In the genomic region with DNA sequence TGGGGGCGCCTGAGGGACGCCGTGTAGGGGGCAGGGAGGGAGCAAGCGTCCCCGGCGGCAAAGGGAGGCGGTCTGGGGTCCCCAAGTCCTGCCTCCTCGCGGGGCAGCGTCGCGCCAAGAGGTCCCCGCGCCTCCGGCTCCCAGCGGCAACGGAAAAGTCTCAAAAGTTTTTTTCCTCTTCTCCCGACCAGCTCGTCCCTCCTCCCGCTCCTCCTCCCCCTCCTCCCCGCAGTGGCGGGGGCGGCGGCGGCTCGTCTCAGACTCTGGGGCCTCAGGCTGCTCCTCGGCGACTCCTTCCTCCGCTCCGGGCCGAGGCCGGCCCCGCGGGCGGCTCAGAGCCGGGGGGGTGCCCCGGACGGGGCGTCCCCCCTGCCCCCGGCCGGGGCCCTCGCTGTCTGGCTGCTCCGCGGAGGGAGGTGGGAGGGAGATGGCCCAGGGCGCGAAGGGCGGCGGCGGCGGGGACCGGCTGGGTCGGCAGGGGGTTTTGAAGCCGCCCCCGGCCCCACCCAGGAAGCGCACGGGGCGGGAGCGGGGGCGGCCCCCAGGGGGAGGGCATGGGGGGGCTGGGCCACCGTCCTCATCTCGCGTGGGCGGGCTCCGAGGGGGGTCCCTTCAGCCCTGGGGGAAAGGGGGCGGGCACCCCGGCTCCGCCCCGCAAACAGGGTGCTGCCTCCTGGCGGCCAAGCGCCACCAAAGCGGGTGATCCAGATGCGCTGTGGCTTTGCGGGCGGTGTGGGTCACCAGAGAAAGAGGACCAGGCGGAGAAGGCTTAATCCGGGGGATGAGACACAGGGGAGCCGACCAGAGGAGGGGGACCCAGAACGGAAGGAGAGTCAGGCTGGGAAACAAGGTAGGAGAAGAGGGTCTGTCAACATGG, we compare ENCODE assay signal across 1 cellular context.
A peak's percentile ranks its signal among the peaks of the same experiment; 100 is the strongest.
TF ChIP-seq lines count a peak whose summit lies in the region.

A gene (minus strand): TSS at position 457 of the 877 bp plus-strand sequence. CDS start 878 bp downstream, outside the sequence.

TF ChIP-seq in K562, 482 proteins besides CTCF, POLR2A, EP300 and RAD21 (continued from another document and continues in another):
- no peak for TF ChIP-seq STAG1 (CRISPR knock-in tag; IDR thresholded peaks at IDR 0.05; ENCODE audit: borderline replicate concordance)
- peak; percentile 60 for TF ChIP-seq CREM (IDR thresholded peaks at IDR 0.05; ENCODE audit: low read depth)
- TF ChIP-seq, protein P1, sequence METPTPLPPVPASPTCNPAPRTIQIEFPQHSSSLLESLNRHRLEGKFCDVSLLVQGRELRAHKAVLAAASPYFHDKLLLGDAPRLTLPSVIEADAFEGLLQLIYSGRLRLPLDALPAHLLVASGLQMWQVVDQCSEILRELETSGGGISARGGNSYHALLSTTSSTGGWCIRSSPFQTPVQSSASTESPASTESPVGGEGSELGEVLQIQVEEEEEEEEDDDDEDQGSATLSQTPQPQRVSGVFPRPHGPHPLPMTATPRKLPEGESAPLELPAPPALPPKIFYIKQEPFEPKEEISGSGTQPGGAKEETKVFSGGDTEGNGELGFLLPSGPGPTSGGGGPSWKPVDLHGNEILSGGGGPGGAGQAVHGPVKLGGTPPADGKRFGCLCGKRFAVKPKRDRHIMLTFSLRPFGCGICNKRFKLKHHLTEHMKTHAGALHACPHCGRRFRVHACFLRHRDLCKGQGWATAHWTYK (CRISPR knock-in tag; IDR thresholded peaks at IDR 0.05): no peak
- TF ChIP-seq SREBF1 (IDR thresholded peaks at IDR 0.05; ENCODE audit: borderline replicate concordance, low read depth, low read length): no peak
- no peak for TF ChIP-seq MAFG (tag; conservative IDR thresholded peaks at IDR 0.05)
- TF ChIP-seq ZNF347 (CRISPR knock-in tag; IDR thresholded peaks at IDR 0.05; ENCODE audit: low read depth): no peak
- TF ChIP-seq SMC3 (conservative IDR thresholded peaks at IDR 0.05; ENCODE audit: insufficient read depth, low read depth, low read length): peak; percentile 60
- no peak for TF ChIP-seq ZNF583 (CRISPR knock-in tag; IDR thresholded peaks at IDR 0.05)
- TF ChIP-seq, protein P2, sequence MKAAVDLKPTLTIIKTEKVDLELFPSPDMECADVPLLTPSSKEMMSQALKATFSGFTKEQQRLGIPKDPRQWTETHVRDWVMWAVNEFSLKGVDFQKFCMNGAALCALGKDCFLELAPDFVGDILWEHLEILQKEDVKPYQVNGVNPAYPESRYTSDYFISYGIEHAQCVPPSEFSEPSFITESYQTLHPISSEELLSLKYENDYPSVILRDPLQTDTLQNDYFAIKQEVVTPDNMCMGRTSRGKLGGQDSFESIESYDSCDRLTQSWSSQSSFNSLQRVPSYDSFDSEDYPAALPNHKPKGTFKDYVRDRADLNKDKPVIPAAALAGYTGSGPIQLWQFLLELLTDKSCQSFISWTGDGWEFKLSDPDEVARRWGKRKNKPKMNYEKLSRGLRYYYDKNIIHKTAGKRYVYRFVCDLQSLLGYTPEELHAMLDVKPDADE (conservative IDR thresholded peaks at IDR 0.05; ENCODE audit: control insufficient read depth, low read depth, low read length): peak; percentile 30; the same call in 1 of the 2 replicates
- peak; percentile 88 for TF ChIP-seq HNRNPK (IDR thresholded peaks at IDR 0.05; ENCODE audit: low read depth, low read length, poor library complexity, severe bottlenecking)
- no peak for TF ChIP-seq MCM3 (IDR thresholded peaks at IDR 0.05)
- TF ChIP-seq TCF7L2 (IDR thresholded peaks at IDR 0.05; ENCODE audit: low read depth, low read length): no peak
- TF ChIP-seq FIP1L1 (IDR thresholded peaks at IDR 0.05; ENCODE audit: low read depth, low read length, poor library complexity, severe bottlenecking): peak; percentile 57
- peak; percentile 23; the same call in 1 of the 2 replicates for TF ChIP-seq ESRRA (IDR thresholded peaks at IDR 0.05; ENCODE audit: borderline replicate concordance, low read depth)
- TF ChIP-seq ZNF121 (CRISPR knock-in tag; conservative IDR thresholded peaks at IDR 0.05): no peak
- TF ChIP-seq, protein P3, sequence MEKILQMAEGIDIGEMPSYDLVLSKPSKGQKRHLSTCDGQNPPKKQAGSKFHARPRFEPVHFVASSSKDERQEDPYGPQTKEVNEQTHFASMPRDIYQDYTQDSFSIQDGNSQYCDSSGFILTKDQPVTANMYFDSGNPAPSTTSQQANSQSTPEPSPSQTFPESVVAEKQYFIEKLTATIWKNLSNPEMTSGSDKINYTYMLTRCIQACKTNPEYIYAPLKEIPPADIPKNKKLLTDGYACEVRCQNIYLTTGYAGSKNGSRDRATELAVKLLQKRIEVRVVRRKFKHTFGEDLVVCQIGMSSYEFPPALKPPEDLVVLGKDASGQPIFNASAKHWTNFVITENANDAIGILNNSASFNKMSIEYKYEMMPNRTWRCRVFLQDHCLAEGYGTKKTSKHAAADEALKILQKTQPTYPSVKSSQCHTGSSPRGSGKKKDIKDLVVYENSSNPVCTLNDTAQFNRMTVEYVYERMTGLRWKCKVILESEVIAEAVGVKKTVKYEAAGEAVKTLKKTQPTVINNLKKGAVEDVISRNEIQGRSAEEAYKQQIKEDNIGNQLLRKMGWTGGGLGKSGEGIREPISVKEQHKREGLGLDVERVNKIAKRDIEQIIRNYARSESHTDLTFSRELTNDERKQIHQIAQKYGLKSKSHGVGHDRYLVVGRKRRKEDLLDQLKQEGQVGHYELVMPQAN (IDR thresholded peaks at IDR 0.05; ENCODE audit: borderline replicate concordance): 0 out of 2 replicates have a peak, but pooled peaks have one; percentile 28
- TF ChIP-seq ZNF586 (CRISPR knock-in tag; conservative IDR thresholded peaks at IDR 0.05): no peak
- TF ChIP-seq HNRNPLL (IDR thresholded peaks at IDR 0.05; ENCODE audit: low read depth, low read length, poor library complexity, severe bottlenecking): peak; percentile 28
- TF ChIP-seq ZNF507 (tag; conservative IDR thresholded peaks at IDR 0.05): no peak
- peak; percentile 42; the same call in 1 of the 2 replicates for TF ChIP-seq RNF2 (IDR thresholded peaks at IDR 0.05)
- TF ChIP-seq, protein P4, sequence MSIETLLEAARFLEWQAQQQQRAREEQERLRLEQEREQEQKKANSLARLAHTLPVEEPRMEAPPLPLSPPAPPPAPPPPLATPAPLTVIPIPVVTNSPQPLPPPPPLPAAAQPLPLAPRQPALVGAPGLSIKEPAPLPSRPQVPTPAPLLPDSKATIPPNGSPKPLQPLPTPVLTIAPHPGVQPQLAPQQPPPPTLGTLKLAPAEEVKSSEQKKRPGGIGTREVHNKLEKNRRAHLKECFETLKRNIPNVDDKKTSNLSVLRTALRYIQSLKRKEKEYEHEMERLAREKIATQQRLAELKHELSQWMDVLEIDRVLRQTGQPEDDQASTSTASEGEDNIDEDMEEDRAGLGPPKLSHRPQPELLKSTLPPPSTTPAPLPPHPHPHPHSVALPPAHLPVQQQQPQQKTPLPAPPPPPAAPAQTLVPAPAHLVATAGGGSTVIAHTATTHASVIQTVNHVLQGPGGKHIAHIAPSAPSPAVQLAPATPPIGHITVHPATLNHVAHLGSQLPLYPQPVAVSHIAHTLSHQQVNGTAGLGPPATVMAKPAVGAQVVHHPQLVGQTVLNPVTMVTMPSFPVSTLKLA (conservative IDR thresholded peaks at IDR 0.05): peak; percentile 35 to 73; a peak in 3 of 4 replicates
- no peak; the same call in 1 of the 2 replicates for TF ChIP-seq CREB1 (IDR thresholded peaks at IDR 0.05)
- no peak; the same call in 1 of the 2 replicates for TF ChIP-seq CREB1 (CRISPR knock-in tag; IDR thresholded peaks at IDR 0.05)
- TF ChIP-seq ZKSCAN1 (IDR thresholded peaks at IDR 0.05; ENCODE audit: low read depth, low read length): 0 out of 2 replicates have a peak, but pooled peaks have one; percentile 3
- TF ChIP-seq, protein P5, sequence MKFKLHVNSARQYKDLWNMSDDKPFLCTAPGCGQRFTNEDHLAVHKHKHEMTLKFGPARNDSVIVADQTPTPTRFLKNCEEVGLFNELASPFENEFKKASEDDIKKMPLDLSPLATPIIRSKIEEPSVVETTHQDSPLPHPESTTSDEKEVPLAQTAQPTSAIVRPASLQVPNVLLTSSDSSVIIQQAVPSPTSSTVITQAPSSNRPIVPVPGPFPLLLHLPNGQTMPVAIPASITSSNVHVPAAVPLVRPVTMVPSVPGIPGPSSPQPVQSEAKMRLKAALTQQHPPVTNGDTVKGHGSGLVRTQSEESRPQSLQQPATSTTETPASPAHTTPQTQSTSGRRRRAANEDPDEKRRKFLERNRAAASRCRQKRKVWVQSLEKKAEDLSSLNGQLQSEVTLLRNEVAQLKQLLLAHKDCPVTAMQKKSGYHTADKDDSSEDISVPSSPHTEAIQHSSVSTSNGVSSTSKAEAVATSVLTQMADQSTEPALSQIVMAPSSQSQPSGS (CRISPR knock-in tag; IDR thresholded peaks at IDR 0.05): no peak
- TF ChIP-seq, protein P6, sequence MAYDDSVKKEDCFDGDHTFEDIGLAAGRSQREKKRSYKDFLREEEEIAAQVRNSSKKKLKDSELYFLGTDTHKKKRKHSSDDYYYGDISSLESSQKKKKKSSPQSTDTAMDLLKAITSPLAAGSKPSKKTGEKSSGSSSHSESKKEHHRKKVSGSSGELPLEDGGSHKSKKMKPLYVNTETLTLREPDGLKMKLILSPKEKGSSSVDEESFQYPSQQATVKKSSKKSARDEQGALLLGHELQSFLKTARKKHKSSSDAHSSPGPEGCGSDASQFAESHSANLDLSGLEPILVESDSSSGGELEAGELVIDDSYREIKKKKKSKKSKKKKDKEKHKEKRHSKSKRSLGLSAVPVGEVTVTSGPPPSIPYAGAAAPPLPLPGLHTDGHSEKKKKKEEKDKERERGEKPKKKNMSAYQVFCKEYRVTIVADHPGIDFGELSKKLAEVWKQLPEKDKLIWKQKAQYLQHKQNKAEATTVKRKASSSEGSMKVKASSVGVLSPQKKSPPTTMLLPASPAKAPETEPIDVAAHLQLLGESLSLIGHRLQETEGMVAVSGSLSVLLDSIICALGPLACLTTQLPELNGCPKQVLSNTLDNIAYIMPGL (CRISPR knock-in tag; IDR thresholded peaks at IDR 0.05): no peak
- TF ChIP-seq, protein P7, sequence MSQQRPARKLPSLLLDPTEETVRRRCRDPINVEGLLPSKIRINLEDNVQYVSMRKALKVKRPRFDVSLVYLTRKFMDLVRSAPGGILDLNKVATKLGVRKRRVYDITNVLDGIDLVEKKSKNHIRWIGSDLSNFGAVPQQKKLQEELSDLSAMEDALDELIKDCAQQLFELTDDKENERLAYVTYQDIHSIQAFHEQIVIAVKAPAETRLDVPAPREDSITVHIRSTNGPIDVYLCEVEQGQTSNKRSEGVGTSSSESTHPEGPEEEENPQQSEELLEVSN (IDR thresholded peaks at IDR 0.05; ENCODE audit: borderline replicate concordance in 1 of 2, extremely low read depth in 1 of 2, insufficient read depth in 1 of 2, insufficient read length in 1 of 2, low read depth in 1 of 2, low read length in 1 of 2, poor library complexity in 1 of 2, severe bottlenecking in 1 of 2): peak; percentile 82 to 98
- TF ChIP-seq ZNF263 (CRISPR knock-in tag; IDR thresholded peaks at IDR 0.05; ENCODE audit: borderline replicate concordance): peak; percentile 100
- TF ChIP-seq CBX8 (IDR thresholded peaks at IDR 0.05; ENCODE audit: borderline replicate concordance, extremely low read depth, low read depth, low read length, poor library complexity, severe bottlenecking): no peak
- TF ChIP-seq, protein P8, sequence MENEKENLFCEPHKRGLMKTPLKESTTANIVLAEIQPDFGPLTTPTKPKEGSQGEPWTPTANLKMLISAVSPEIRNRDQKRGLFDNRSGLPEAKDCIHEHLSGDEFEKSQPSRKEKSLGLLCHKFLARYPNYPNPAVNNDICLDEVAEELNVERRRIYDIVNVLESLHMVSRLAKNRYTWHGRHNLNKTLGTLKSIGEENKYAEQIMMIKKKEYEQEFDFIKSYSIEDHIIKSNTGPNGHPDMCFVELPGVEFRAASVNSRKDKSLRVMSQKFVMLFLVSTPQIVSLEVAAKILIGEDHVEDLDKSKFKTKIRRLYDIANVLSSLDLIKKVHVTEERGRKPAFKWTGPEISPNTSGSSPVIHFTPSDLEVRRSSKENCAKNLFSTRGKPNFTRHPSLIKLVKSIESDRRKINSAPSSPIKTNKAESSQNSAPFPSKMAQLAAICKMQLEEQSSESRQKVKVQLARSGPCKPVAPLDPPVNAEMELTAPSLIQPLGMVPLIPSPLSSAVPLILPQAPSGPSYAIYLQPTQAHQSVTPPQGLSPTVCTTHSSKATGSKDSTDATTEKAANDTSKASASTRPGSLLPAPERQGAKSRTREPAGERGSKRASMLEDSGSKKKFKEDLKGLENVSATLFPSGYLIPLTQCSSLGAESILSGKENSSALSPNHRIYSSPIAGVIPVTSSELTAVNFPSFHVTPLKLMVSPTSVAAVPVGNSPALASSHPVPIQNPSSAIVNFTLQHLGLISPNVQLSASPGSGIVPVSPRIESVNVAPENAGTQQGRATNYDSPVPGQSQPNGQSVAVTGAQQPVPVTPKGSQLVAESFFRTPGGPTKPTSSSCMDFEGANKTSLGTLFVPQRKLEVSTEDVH (IDR thresholded peaks at IDR 0.05; ENCODE audit: low read depth, partially characterized antibody): no peak
- no peak for TF ChIP-seq TAF9B (IDR thresholded peaks at IDR 0.05; ENCODE audit: partially characterized antibody)
- TF ChIP-seq, protein P9, sequence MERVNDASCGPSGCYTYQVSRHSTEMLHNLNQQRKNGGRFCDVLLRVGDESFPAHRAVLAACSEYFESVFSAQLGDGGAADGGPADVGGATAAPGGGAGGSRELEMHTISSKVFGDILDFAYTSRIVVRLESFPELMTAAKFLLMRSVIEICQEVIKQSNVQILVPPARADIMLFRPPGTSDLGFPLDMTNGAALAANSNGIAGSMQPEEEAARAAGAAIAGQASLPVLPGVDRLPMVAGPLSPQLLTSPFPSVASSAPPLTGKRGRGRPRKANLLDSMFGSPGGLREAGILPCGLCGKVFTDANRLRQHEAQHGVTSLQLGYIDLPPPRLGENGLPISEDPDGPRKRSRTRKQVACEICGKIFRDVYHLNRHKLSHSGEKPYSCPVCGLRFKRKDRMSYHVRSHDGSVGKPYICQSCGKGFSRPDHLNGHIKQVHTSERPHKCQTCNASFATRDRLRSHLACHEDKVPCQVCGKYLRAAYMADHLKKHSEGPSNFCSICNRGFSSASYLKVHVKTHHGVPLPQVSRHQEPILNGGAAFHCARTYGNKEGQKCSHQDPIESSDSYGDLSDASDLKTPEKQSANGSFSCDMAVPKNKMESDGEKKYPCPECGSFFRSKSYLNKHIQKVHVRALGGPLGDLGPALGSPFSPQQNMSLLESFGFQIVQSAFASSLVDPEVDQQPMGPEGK (CRISPR knock-in tag; IDR thresholded peaks at IDR 0.05; ENCODE audit: borderline replicate concordance): no peak
- TF ChIP-seq L3MBTL2 (IDR thresholded peaks at IDR 0.05): peak; percentile 92
- no peak for TF ChIP-seq ZNF431 (CRISPR knock-in tag; IDR thresholded peaks at IDR 0.05)
- TF ChIP-seq SRSF3 (IDR thresholded peaks at IDR 0.05; ENCODE audit: insufficient read depth, low read length): no peak
- TF ChIP-seq FUS (optimal IDR thresholded peaks at IDR 0.05; ENCODE audit: low read depth, low read length): peak; percentile 41
- peak; percentile 60 for TF ChIP-seq RB1 (IDR thresholded peaks at IDR 0.05; ENCODE audit: low read depth)
